In genomic region chr2:230410861-230411464, GRCh38 we compare ENCODE assay signal across 8 cellular contexts. TPM values are rescaled to one million over a fixed set of nuclear protein-coding genes. Genes with fewer than 3 reads are reported as not detected.
A peak's percentile ranks its signal among the peaks of the same experiment; 100 is the strongest.
DNase-seq lines count a peak whose midpoint lies in the region; ATAC-seq and TF ChIP-seq lines count a peak whose summit lies in the region.

No MANE protein-coding gene starts in this region.

- TF ChIP-seq CTCF in AG04449 (IDR thresholded peaks at IDR 0.05; ENCODE audit: insufficient read depth, low read length, missing control alignments) (no peak), LNCaP clone FGC (IDR thresholded peaks at IDR 0.05; ENCODE audit: control insufficient read depth, extremely low read depth, insufficient read depth) (no peak), foreskin keratinocyte (conservative IDR thresholded peaks at IDR 0.05) (no peak)

- POLR2A ChIA-PET in AG04449 (lab: Yijun Ruan, JAX) = no interaction called here

- no peak for ATAC-seq in naive B cell (ENCODE audit: low read depth in 2 of 2)
- ATAC-seq in foreskin keratinocyte = no peak
- ATAC-seq in HG02870 (IDR thresholded peaks at IDR 0.05; ENCODE audit: unreplicated experiment) = no peak

- H3K27me3 ChIP-seq in foreskin keratinocyte = no peaks in the 10 kb centered on the region

- peak overlapping the region; percentile 95 to 100 (median 99) for H3K4me3 Mint-ChIP-seq in naive B cell

- H3K27me3 Mint-ChIP-seq in naive B cell = no peaks in the 10 kb centered on the region

- H3K4me1 Mint-ChIP-seq in naive B cell = peaks cover 57 to 75% (median 70%) of the 10 kb centered on the region in 3 donors

- H3K36me3 Mint-ChIP-seq in naive B cell = peaks cover 13 to 14% of the 10 kb centered on the region in 2 donors

- H3K4me3 ChIP-seq in AG04449 (ENCODE audit: low read depth, low read length) (peak overlapping the region; percentile 75), LNCaP clone FGC (ENCODE audit: low read depth, low read length) (peak overlapping the region; percentile 59)

- H3K9me3 Mint-ChIP-seq in naive B cell = peaks cover 0 to 2% (median 0%) of the 10 kb centered on the region in 7 donors

- peak overlapping the region; percentile 95 to 100 (median 99) for H3K27ac Mint-ChIP-seq in naive B cell

- peaks cover 16% of the 10 kb centered on the region for H3K4me1 ChIP-seq in foreskin keratinocyte

- peak overlapping the region; percentile 90 for H3K27ac ChIP-seq in cingulate gyrus (ENCODE audit: low read depth, low read length)
- no peak overlapping the region for H3K27ac ChIP-seq in foreskin keratinocyte

- no peak for DNase-seq in AG04449 (ENCODE audit: low read depth, low spot score)
- no peak for DNase-seq in LNCaP clone FGC (ENCODE audit: low read depth)
- peak; percentile 14 for DNase-seq in naive B cell
- no peak for DNase-seq in foreskin keratinocyte
- DNase-seq in amniotic stem cell (lab: John Stamatoyannopoulos, UW) = no peak
- DNase-seq in GM19240 (ENCODE audit: insufficient read length, low spot score) = no peak

- CTCF ChIA-PET in AG04449 (lab: Yijun Ruan, JAX) = no interaction called here

RNA-seq across cellular contexts. Expression of gene SP100, which starts 5.0 kb away (rescaled TPM):
- polyA plus RNA-seq in naive B cell (ENCODE audit: low read depth in 6 of 6) = 100 to 1,000 TPM; 188 to 428 (median 231) TPM
- total RNA-seq in foreskin keratinocyte = 146 TPM in 2 replicates
- 58.1 and 61.6 TPM in 2 replicates for polyA plus RNA-seq in foreskin keratinocyte
